In the genomic region with DNA sequence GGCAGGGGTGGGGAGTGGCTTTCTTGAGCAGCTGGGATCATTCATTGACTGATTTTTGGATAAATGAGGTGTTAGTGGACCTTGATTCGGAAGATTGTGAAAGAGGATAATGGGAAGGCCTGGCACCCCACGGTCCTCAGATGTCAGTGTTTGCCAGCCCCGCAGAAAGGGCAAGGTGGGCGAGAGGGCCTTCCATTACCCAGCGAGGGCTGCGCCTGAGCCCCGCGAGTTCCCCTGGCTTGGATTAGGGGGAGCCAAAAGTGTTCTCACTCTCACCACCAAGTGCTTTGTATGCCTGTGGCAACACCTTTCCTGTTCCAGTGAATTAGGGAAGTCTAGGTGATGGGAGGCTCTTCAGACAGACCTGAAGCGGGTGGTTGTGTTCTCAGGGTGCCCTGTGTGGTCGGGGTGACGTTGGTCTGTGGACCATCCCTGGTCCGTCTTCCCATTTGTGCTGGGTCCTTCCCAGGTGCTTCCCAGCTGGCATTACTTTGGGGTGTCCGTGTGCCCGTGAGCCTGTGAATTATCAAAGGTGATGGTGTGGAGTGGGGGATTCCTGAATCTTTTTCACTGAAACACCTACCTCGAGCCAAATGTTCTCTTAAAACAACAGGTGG, we compare ENCODE assay signal across 15 cellular contexts. TPM values are rescaled to one million over a fixed set of nuclear protein-coding genes. Genes with fewer than 3 reads are reported as not detected.
A peak's percentile ranks its signal among the peaks of the same experiment; 100 is the strongest.
DNase-seq lines count a peak whose midpoint lies in the region; ATAC-seq and TF ChIP-seq lines count a peak whose summit lies in the region.
"Had no signal": no experiment of that assay in that cellular context is flagged by ENCODE, and none has a peak within 500 bp of the region (broad histone marks: within the 10 kb centered on the region; RNA-seq: fewer than 3 reads in every experiment).

No MANE protein-coding gene starts in this region.

- no peak overlapping the region for H2AFZ ChIP-seq in mesenchymal stem cell (ENCODE audit: low read depth, low read length)

- no peak overlapping the region for H2AK5ac ChIP-seq in mesenchymal stem cell (ENCODE audit: low read length, severe bottlenecking)

- no peak overlapping the region for H3K4ac ChIP-seq in mesenchymal stem cell (ENCODE audit: low read depth in 1 of 2, low read length in 2 of 2)

- peaks cover 4% of the 10 kb centered on the region for H3K9me3 Mint-ChIP-seq in WTC11

- no peak overlapping the region for H3K9ac ChIP-seq in mesenchymal stem cell (ENCODE audit: low read length)

- no peaks in the 10 kb centered on the region; the same call in 1 of the 2 replicates for H3K27me3 Mint-ChIP-seq in WTC11 (ENCODE audit: low read depth)
- H3K27me3 Mint-ChIP-seq: CD4-positive, alpha-beta memory T cell had no signal

- H3K27me3 ChIP-seq in left ventricle myocardium inferior (ENCODE audit: low read depth) (no peaks in the 10 kb centered on the region), mesenchymal stem cell (ENCODE audit: control insufficient read depth in 1 of 2, insufficient read depth in 1 of 2, low read length in 2 of 2) (no peaks in the 10 kb centered on the region)
- H3K27me3 ChIP-seq: MG63 had no signal

- DNase-seq in left ventricle myocardium inferior (no peak), left cardiac atrium (no peak), WTC11 (ENCODE audit: low spot score) (no peak), mesenchymal stem cell (no peak), substantia nigra (lab: John Stamatoyannopoulos, UW) (no peak), C1 segment of cervical spinal cord (lab: John Stamatoyannopoulos, UW) (no peak)
- DNase-seq: ACHN; CD4-positive, alpha-beta memory T cell; GF-D8; MG63; NCI-H1092 treated with DMSO at 0.1 percent for 48 hours; NCI-H1694 treated with DMSO at 0.1 percent for 48 hours had no signal

- H3K27ac ChIP-seq in left ventricle myocardium inferior (replicated peaks), result peak overlapping the region; percentile 96
- H3K27ac ChIP-seq in mesenchymal stem cell (ENCODE audit: low read length, poor library complexity, severe bottlenecking), result no peak overlapping the region
- H3K27ac ChIP-seq in substantia nigra (ENCODE audit: low read depth, low read length, poor library complexity, severe bottlenecking), result peak overlapping the region; percentile 94
- H3K27ac ChIP-seq: RWPE1 had no signal

- H4K8ac ChIP-seq in mesenchymal stem cell (ENCODE audit: low read length), result no peak overlapping the region

- no peak overlapping the region for H3K4me2 ChIP-seq in mesenchymal stem cell (ENCODE audit: low read length, poor library complexity, severe bottlenecking)

- H3K36me3 Mint-ChIP-seq in WTC11, result peaks cover 6% of the 10 kb centered on the region

- peak overlapping the region; percentile 17 for H2BK15ac ChIP-seq in mesenchymal stem cell (ENCODE audit: low read depth, poor library complexity, severe bottlenecking)

- intact Hi-C loops in left ventricle myocardium inferior (cut with micrococcal nuclease) (no loop called here), left cardiac atrium (cut with DNase I) (no loop called here)

- H3K4me1 ChIP-seq in left ventricle myocardium inferior, result peaks cover 94% of the 10 kb centered on the region
- peaks cover 21% of the 10 kb centered on the region for H3K4me1 ChIP-seq in mesenchymal stem cell (ENCODE audit: control insufficient read depth, insufficient read depth, low read depth, low read length)

- ATAC-seq in left cardiac atrium, result no peak
- no peak for ATAC-seq in WTC11
- ATAC-seq in HG03442 (IDR thresholded peaks at IDR 0.05; ENCODE audit: unreplicated experiment), result no peak
- ATAC-seq in GM19324 (IDR thresholded peaks at IDR 0.05; ENCODE audit: low FRiP score, unreplicated experiment), result no peak

- H3K36me3 ChIP-seq in left ventricle myocardium inferior, result peaks cover 20% of the 10 kb centered on the region
- H3K36me3 ChIP-seq in mesenchymal stem cell (ENCODE audit: control insufficient read depth in 1 of 2, insufficient read depth in 2 of 2, low read depth in 1 of 2, low read length in 2 of 2), result peaks cover 8 to 22% of the 10 kb centered on the region in 2 experiments
- H3K36me3 ChIP-seq: MG63 had no signal

- no peak overlapping the region for H3K4me3 ChIP-seq in left ventricle myocardium inferior
- no peak overlapping the region for H3K4me3 ChIP-seq in mesenchymal stem cell (ENCODE audit: insufficient read depth in 1 of 2, low read depth in 1 of 2, low read length in 2 of 2)
- H3K4me3 ChIP-seq: MG63 had no signal

- no peak overlapping the region for H3K18ac ChIP-seq in mesenchymal stem cell (ENCODE audit: low read depth in 1 of 2, low read length in 2 of 2)

- H3K27ac Mint-ChIP-seq in WTC11, result peak overlapping the region; percentile 23; the same call in 1 of the 2 replicates
- H3K27ac Mint-ChIP-seq: CD4-positive, alpha-beta memory T cell had no signal

- no peak overlapping the region for H2BK12ac ChIP-seq in mesenchymal stem cell (ENCODE audit: low read length in 2 of 2)

- no peak overlapping the region for H3K4me3 Mint-ChIP-seq in WTC11
- H3K4me3 Mint-ChIP-seq: CD4-positive, alpha-beta memory T cell had no signal

- 93% methylated on average over 9 of the region's 15 CpGs for WGBS in mesenchymal stem cell

- H3K23ac ChIP-seq in mesenchymal stem cell (ENCODE audit: low read length in 2 of 2), result no peak overlapping the region

- H3K4me1 Mint-ChIP-seq in WTC11, result 0 out of 2 replicates have a peak, but pooled peaks cover 3% of the 10 kb centered on the region

- H3K79me1 ChIP-seq in mesenchymal stem cell (replicated peaks; ENCODE audit: low read length, poor library complexity, severe bottlenecking), result peaks cover 1% of the 10 kb centered on the region

- no peak overlapping the region for H4K91ac ChIP-seq in mesenchymal stem cell (ENCODE audit: low read length)

- H3K14ac ChIP-seq in mesenchymal stem cell (ENCODE audit: low read length in 2 of 2), result peak overlapping the region in 1 of 2 experiments; percentile 42

- TF ChIP-seq CTCF in left ventricle myocardium inferior (IDR thresholded peaks at IDR 0.05; ENCODE audit: borderline replicate concordance) (no peak), WTC11 (IDR thresholded peaks at IDR 0.05) (no peak)

- H2BK5ac ChIP-seq in mesenchymal stem cell (ENCODE audit: low read depth, low read length, poor library complexity, severe bottlenecking), result no peak overlapping the region

- H3K9me3 ChIP-seq in left ventricle myocardium inferior (replicated peaks) (peaks cover 6% of the 10 kb centered on the region), mesenchymal stem cell (ENCODE audit: control insufficient read depth, low read length) (peaks cover 7% of the 10 kb centered on the region)

- CTCF ChIA-PET in WTC11 (lab: Charles Lee), result no interaction called here

- H2BK120ac ChIP-seq in mesenchymal stem cell (ENCODE audit: low read depth, low read length), result no peak overlapping the region

- POLR2A ChIA-PET in WTC11 (lab: Charles Lee), result no interaction called here

TF ChIP-seq in WTC11, 78 proteins besides CTCF, POLR2A, EP300 and RAD21 (continues in another document):
- TF ChIP-seq, protein P1, sequence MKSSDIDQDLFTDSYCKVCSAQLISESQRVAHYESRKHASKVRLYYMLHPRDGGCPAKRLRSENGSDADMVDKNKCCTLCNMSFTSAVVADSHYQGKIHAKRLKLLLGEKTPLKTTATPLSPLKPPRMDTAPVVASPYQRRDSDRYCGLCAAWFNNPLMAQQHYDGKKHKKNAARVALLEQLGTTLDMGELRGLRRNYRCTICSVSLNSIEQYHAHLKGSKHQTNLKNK (CRISPR knock-in tag; IDR thresholded peaks at IDR 0.05), result no peak
- TF ChIP-seq, protein P2, sequence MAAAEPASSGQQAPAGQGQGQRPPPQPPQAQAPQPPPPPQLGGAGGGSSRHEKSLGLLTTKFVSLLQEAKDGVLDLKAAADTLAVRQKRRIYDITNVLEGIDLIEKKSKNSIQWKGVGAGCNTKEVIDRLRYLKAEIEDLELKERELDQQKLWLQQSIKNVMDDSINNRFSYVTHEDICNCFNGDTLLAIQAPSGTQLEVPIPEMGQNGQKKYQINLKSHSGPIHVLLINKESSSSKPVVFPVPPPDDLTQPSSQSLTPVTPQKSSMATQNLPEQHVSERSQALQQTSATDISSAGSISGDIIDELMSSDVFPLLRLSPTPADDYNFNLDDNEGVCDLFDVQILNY (CRISPR knock-in tag; IDR thresholded peaks at IDR 0.05), result no peak
- TF ChIP-seq ZNF423 (CRISPR knock-in tag; IDR thresholded peaks at IDR 0.05), result no peak
- TF ChIP-seq KAT7 (CRISPR knock-in tag; IDR thresholded peaks at IDR 0.05; ENCODE audit: borderline replicate concordance), result no peak
- no peak for TF ChIP-seq NR3C1 (CRISPR knock-in tag; conservative IDR thresholded peaks at IDR 0.05; ENCODE audit: low read depth)
- TF ChIP-seq, protein P3, sequence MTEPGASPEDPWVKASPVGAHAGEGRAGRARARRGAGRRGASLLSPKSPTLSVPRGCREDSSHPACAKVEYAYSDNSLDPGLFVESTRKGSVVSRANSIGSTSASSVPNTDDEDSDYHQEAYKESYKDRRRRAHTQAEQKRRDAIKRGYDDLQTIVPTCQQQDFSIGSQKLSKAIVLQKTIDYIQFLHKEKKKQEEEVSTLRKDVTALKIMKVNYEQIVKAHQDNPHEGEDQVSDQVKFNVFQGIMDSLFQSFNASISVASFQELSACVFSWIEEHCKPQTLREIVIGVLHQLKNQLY (CRISPR knock-in tag; IDR thresholded peaks at IDR 0.05), result no peak
- TF ChIP-seq CREM (CRISPR knock-in tag; IDR thresholded peaks at IDR 0.05), result no peak
- no peak for TF ChIP-seq TEAD1 (CRISPR knock-in tag; IDR thresholded peaks at IDR 0.05)
- TF ChIP-seq, protein P4, sequence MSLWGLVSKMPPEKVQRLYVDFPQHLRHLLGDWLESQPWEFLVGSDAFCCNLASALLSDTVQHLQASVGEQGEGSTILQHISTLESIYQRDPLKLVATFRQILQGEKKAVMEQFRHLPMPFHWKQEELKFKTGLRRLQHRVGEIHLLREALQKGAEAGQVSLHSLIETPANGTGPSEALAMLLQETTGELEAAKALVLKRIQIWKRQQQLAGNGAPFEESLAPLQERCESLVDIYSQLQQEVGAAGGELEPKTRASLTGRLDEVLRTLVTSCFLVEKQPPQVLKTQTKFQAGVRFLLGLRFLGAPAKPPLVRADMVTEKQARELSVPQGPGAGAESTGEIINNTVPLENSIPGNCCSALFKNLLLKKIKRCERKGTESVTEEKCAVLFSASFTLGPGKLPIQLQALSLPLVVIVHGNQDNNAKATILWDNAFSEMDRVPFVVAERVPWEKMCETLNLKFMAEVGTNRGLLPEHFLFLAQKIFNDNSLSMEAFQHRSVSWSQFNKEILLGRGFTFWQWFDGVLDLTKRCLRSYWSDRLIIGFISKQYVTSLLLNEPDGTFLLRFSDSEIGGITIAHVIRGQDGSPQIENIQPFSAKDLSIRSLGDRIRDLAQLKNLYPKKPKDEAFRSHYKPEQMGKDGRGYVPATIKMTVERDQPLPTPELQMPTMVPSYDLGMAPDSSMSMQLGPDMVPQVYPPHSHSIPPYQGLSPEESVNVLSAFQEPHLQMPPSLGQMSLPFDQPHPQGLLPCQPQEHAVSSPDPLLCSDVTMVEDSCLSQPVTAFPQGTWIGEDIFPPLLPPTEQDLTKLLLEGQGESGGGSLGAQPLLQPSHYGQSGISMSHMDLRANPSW (CRISPR knock-in tag; conservative IDR thresholded peaks at IDR 0.05; ENCODE audit: low read depth), result no peak

RNA-seq across cellular contexts. Expression of a gene that starts 36.7 kb away (rescaled TPM):
- total RNA-seq in left ventricle myocardium inferior, result 357 TPM
- total RNA-seq in left cardiac atrium, result 100 to 1,000 TPM; 107 to 179 TPM
- 39.4 to 41.1 TPM (median 40.8 TPM) in 3 replicates for total RNA-seq in WTC11 (2021)
- polyA plus RNA-seq in mesenchymal stem cell (2013, experiment 1 of 2), result 1.9 TPM
- polyA plus RNA-seq in mesenchymal stem cell (2013, experiment 2 of 2), result 1.8 TPM
